In the genomic region with DNA sequence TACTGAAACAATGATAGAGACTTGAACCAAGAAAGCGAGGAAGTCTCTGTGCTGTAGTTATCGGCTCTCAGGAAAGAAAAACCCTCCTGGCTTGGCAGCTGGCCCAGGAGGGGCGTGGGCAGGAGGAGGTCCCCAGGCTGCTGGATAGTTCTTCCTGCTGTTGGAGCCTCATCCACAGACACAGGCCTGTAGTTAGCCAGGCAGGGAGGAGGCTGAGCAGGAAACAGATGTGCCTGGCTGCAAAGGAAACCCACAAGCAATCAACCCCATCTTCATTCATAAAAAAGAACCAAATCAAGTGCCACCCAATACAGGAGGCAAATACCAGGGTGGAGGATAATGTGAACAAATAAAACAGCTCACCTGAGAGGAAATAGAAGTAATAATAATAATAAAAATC, we compare ENCODE assay signal across 7 cellular contexts.
A peak's percentile ranks its signal among the peaks of the same experiment; 100 is the strongest.
DNase-seq lines count a peak whose midpoint lies in the region; ATAC-seq and TF ChIP-seq lines count a peak whose summit lies in the region.

No MANE protein-coding gene starts in this region.

- H3K27me3 ChIP-seq in PC-9 (ENCODE audit: insufficient read depth, low read depth), result no peaks in the 10 kb centered on the region
- H3K27me3 ChIP-seq in neutrophil, result no peaks in the 10 kb centered on the region

- TF ChIP-seq POLR2A in erythroblast (IDR thresholded peaks at IDR 0.05; ENCODE audit: low read length), result no peak

- no peak for ATAC-seq in GM21526 (IDR thresholded peaks at IDR 0.05; ENCODE audit: low FRiP score, unreplicated experiment)

- peaks cover 12% of the 10 kb centered on the region for H3F3A ChIP-seq in PC-9 (ENCODE audit: insufficient read depth, low read depth)

- intact Hi-C loops in PC-9 (cut with micrococcal nuclease; ENCODE audit: unreplicated experiment), result no loop called here

- TF ChIP-seq CTCF in PC-9 (conservative IDR thresholded peaks at IDR 0.05), result no peak
- no peak for TF ChIP-seq CTCF in neutrophil (IDR thresholded peaks at IDR 0.05)
- no peak for TF ChIP-seq CTCF in coronary artery (IDR thresholded peaks at IDR 0.05)

- DNase-seq in LHCN-M2 (ENCODE audit: low read depth), result peak; percentile 67
- DNase-seq in PC-9, result peak; percentile 42 to 74
- DNase-seq in erythroblast (lab: John Stamatoyannopoulos, UW), result peak; percentile 68 to 70
- no peak for DNase-seq in activated T-cell treated with anti-CD3 and anti-CD28 coated beads, Interleukin-2, amount 50 U/mL, for 48 hours
- no peak for DNase-seq in coronary artery (ENCODE audit: low spot score)

- POLR2A ChIA-PET in PC-9 (lab: Charles Lee; ENCODE audit: unreplicated experiment), result no interaction called here

- H4K20me1 ChIP-seq in PC-9 (ENCODE audit: insufficient read depth), result no peaks in the 10 kb centered on the region

- H3K4me1 ChIP-seq in PC-9 (replicated peaks; ENCODE audit: insufficient read depth), result peaks cover 15% of the 10 kb centered on the region
- H3K4me1 ChIP-seq in neutrophil (ENCODE audit: control insufficient read depth in 1 of 2, insufficient read depth in 1 of 2, low read depth in 1 of 2, low read length in 1 of 2), result peaks cover 27 to 36% of the 10 kb centered on the region in 2 experiments

- H3K27ac ChIP-seq in PC-9 (no peak overlapping the region), neutrophil (peak overlapping the region; percentile 34), coronary artery (no peak overlapping the region)

- 0 out of 2 replicates have a peak overlapping the region, but pooled peaks have one; percentile 25 for H2AFZ ChIP-seq in PC-9

- H3K9me3 ChIP-seq in PC-9 (ENCODE audit: insufficient read depth, low read depth) (peaks cover 8% of the 10 kb centered on the region; the same call in 1 of the 2 replicates), neutrophil (no peaks in the 10 kb centered on the region)

- CTCF ChIA-PET in PC-9 (lab: Charles Lee), result interaction anchor here (0.5 kb wide), 1 partner anchor 852 kb away, joined by 3 read pairs; no protein-coding TSS in a partner anchor

- no peak overlapping the region for H3K4me2 ChIP-seq in PC-9

- H3K9me2 ChIP-seq in PC-9 (ENCODE audit: insufficient read depth), result no peaks in the 10 kb centered on the region

- H3K4me3 ChIP-seq in PC-9, result no peak overlapping the region
- H3K4me3 ChIP-seq in neutrophil (ENCODE audit: low read depth in 1 of 2, low read length in 1 of 2), result no peak overlapping the region
- no peak overlapping the region for H3K4me3 ChIP-seq in coronary artery

- no peaks in the 10 kb centered on the region for H3K79me2 ChIP-seq in PC-9 (ENCODE audit: low read depth)

- BruUV-seq in PC-9 (replicated peaks; lab: Mats Ljungman, UMichigan), result no TSS peak

- no peaks in the 10 kb centered on the region for H3K36me3 ChIP-seq in PC-9 (ENCODE audit: low read depth)
- no peaks in the 10 kb centered on the region for H3K36me3 ChIP-seq in neutrophil

Comparison
In these comparisons a context has a peak if more than half of its experiments do, and no peak if none do; other contexts are left out.
1. DNase-seq: peak in LHCN-M2 (single experiment), PC-9 (2 of 2) and erythroblast (2 of 2); none in activated T-cell treated with anti-CD3 and anti-CD28 coated beads, Interleukin-2, amount 50 U/mL, for 48 hours (0 of 2) and coronary artery (single experiment).